ENCODE assay signal across 8 cellular contexts in the genomic region with DNA sequence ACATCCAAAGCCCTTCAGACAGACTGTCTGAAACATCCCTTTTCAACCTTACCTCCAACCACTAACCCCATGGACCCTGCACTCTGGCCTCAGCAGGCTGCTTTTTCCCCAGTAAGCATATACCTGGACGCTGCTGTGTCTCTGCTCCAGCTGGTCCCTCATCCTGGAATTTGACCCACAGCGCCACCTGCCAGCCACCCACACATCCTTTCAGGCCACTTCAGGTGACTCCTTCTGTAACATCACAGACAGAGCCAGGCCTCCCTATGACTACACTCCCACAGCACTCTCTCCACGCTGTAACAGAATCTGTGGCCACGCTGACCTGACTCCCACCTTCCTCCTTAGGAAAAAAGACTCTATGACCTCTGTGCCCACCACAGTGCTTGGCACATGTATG. TPM values are rescaled to one million over a fixed set of nuclear protein-coding genes. Genes with fewer than 3 reads are reported as not detected.
DNase-seq lines count a peak whose midpoint lies in the region; ATAC-seq, FAIRE-seq and TF ChIP-seq lines count a peak whose summit lies in the region.

No MANE protein-coding gene starts in this region.

- H3K27me3 ChIP-seq in GM23248 (replicated peaks; ENCODE audit: insufficient read depth) (no peaks in the 10 kb centered on the region), liver (ENCODE audit: control insufficient read depth in 4 of 4, insufficient read depth in 4 of 4, low read length in 3 of 4) (no peaks in the 10 kb centered on the region), MG63 (no peaks in the 10 kb centered on the region)

- peak overlapping the region; percentile 99 for H3K9ac ChIP-seq in GM23248
- H3K9ac ChIP-seq in liver (ENCODE audit: low read depth in 1 of 2, low read length in 2 of 2) = no peak overlapping the region

- POLR2A ChIA-PET in activated naive CD8-positive, alpha-beta T cell treated with anti-CD3 and anti-CD28 coated beads, Interleukin-2, amount 10 ng/mL, durations not matched to agents 7 days and 5 days (lab: Charles Lee) = interaction anchor here (1.2 to 10.4 kb wide), 3 partner anchors 11 to 62 kb away, joined by 3 to 170 read pairs (median 7); a partner anchor contains a TSS

- peaks cover 65% of the 10 kb centered on the region for H3K4me1 ChIP-seq in GM23248 (ENCODE audit: insufficient read depth)
- peaks cover 14 to 72% (median 69%) of the 10 kb centered on the region in 4 donors for H3K4me1 ChIP-seq in liver (ENCODE audit: control insufficient read depth in 4 of 4, insufficient read depth in 4 of 4, low read length in 3 of 4)

- H3K27ac ChIP-seq in GM23248 (peak overlapping the region; percentile 97), liver (ENCODE audit: low read depth in 1 of 2, low read length in 2 of 2) (no peak overlapping the region)

- peak overlapping the region; percentile 23 for H3K27ac Mint-ChIP-seq in activated naive CD8-positive, alpha-beta T cell treated with anti-CD3 and anti-CD28 coated beads, Interleukin-2, amount 10 ng/mL, durations not matched to agents 7 days and 5 days

- in situ Hi-C loops in GM23248 (cut with MboI) = no loop called here

- H3K27me3 Mint-ChIP-seq in activated naive CD8-positive, alpha-beta T cell treated with anti-CD3 and anti-CD28 coated beads, Interleukin-2, amount 10 ng/mL, durations not matched to agents 7 days and 5 days = no peaks in the 10 kb centered on the region

- H3K36me3 ChIP-seq in GM23248 (ENCODE audit: low read depth) (0 out of 2 replicates have a peak, but pooled peaks cover 11% of the 10 kb centered on the region), liver (ENCODE audit: control insufficient read depth in 4 of 4, insufficient read depth in 3 of 4, low read depth in 1 of 4, low read length in 3 of 4) (peaks cover 0 to 14% (median 5%) of the 10 kb centered on the region in 4 donors), MG63 (peaks cover 58% of the 10 kb centered on the region)

- H3K4me1 Mint-ChIP-seq in activated naive CD8-positive, alpha-beta T cell treated with anti-CD3 and anti-CD28 coated beads, Interleukin-2, amount 10 ng/mL, durations not matched to agents 7 days and 5 days = peaks cover 59% of the 10 kb centered on the region

- H3K4me2 ChIP-seq in GM23248 (ENCODE audit: unreplicated experiment) = peak overlapping the region; percentile 86

- no peak for FAIRE-seq in GM19239 (lab: Jason Lieb, UNC)

- H3K4me3 Mint-ChIP-seq in activated naive CD8-positive, alpha-beta T cell treated with anti-CD3 and anti-CD28 coated beads, Interleukin-2, amount 10 ng/mL, durations not matched to agents 7 days and 5 days = peak overlapping the region; percentile 40

- peaks cover 35% of the 10 kb centered on the region for H3F3A ChIP-seq in GM23248 (ENCODE audit: insufficient read depth)

- peaks cover 43% of the 10 kb centered on the region for H3K36me3 Mint-ChIP-seq in activated naive CD8-positive, alpha-beta T cell treated with anti-CD3 and anti-CD28 coated beads, Interleukin-2, amount 10 ng/mL, durations not matched to agents 7 days and 5 days

- H3K9me2 ChIP-seq in GM23248 (ENCODE audit: insufficient read depth) = no peaks in the 10 kb centered on the region

- peaks cover 90% of the 10 kb centered on the region for H3K79me2 ChIP-seq in GM23248 (ENCODE audit: insufficient read depth)

- no peaks in the 10 kb centered on the region for H3K9me3 Mint-ChIP-seq in activated naive CD8-positive, alpha-beta T cell treated with anti-CD3 and anti-CD28 coated beads, Interleukin-2, amount 10 ng/mL, durations not matched to agents 7 days and 5 days

- TF ChIP-seq CTCF in AG09319 (IDR thresholded peaks at IDR 0.05; ENCODE audit: low read depth, low read length) (peak; percentile 11), liver (IDR thresholded peaks at IDR 0.05; ENCODE audit: low read depth, low read length, missing input control) (no peak)

- WGBS in GM23248 (ENCODE audit: low coverage in 1 of 2, low lambda C conversion rate in 2 of 2, missing lambda C conversion rate in 2 of 2), 2 experiments = 91 to 92% methylated on average over 4 of the region's 4 CpGs
- WGBS in liver = 60% methylated on average over 4 of the region's 4 CpGs

- H3K4me3 ChIP-seq in GM23248 (peak overlapping the region; percentile 78), liver (ENCODE audit: low read depth in 1 of 3, low read length in 3 of 3) (no peak overlapping the region), MG63 (no peak overlapping the region)

- ATAC-seq in activated naive CD8-positive, alpha-beta T cell treated with anti-CD3 and anti-CD28 coated beads, Interleukin-2, amount 10 ng/mL, durations not matched to agents 7 days and 5 days (ENCODE audit: low read depth) = no peak
- no peak for ATAC-seq in GM21786 (IDR thresholded peaks at IDR 0.05; ENCODE audit: unreplicated experiment)

- DNase-seq in AG09319 (ENCODE audit: extremely low read depth, low read depth) = no peak
- no peak for DNase-seq in GM23248
- DNase-seq in activated naive CD8-positive, alpha-beta T cell treated with anti-CD3 and anti-CD28 coated beads, Interleukin-2, amount 10 ng/mL, durations not matched to agents 7 days and 5 days = no peak
- DNase-seq in MG63 = no peak
- DNase-seq in GM19239 (ENCODE audit: insufficient read length, low spot score) = no peak
- no peak for DNase-seq in SKM-1 (lab: John Stamatoyannopoulos, UW; ENCODE audit: unreplicated experiment)

- peak; percentile 24 to 52 for TF ChIP-seq RAD21 in liver (IDR thresholded peaks at IDR 0.05)

- no peaks in the 10 kb centered on the region for H3K9me3 ChIP-seq in GM23248 (ENCODE audit: low read depth)
- no peaks in the 10 kb centered on the region for H3K9me3 ChIP-seq in liver (ENCODE audit: control insufficient read depth in 4 of 4, low read length in 3 of 4)
- H3K9me3 ChIP-seq in MG63 = no peaks in the 10 kb centered on the region

- no peak overlapping the region for H2AFZ ChIP-seq in GM23248

- peaks cover 36% of the 10 kb centered on the region for H4K20me1 ChIP-seq in GM23248 (ENCODE audit: insufficient read depth)

TF ChIP-seq in liver, 16 proteins besides CTCF, POLR2A, EP300 and RAD21:
- TF ChIP-seq SP1 (IDR thresholded peaks at IDR 0.05) = peak; percentile 35
- peak; percentile 44 to 54 for TF ChIP-seq RXRA (IDR thresholded peaks at IDR 0.05)
- TF ChIP-seq, protein P1, sequence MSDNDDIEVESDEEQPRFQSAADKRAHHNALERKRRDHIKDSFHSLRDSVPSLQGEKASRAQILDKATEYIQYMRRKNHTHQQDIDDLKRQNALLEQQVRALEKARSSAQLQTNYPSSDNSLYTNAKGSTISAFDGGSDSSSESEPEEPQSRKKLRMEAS (IDR thresholded peaks at IDR 0.05) = no peak
- no peak for TF ChIP-seq HNF4G (IDR thresholded peaks at IDR 0.05)
- peak; percentile 47 to 79 for TF ChIP-seq EGR1 (IDR thresholded peaks at IDR 0.05; ENCODE audit: low read depth in 2 of 2)
- peak; percentile 47 to 67 for TF ChIP-seq HNF4A (conservative IDR thresholded peaks at IDR 0.05)
- no peak for TF ChIP-seq FOXA1 (IDR thresholded peaks at IDR 0.05)
- TF ChIP-seq, protein P2, sequence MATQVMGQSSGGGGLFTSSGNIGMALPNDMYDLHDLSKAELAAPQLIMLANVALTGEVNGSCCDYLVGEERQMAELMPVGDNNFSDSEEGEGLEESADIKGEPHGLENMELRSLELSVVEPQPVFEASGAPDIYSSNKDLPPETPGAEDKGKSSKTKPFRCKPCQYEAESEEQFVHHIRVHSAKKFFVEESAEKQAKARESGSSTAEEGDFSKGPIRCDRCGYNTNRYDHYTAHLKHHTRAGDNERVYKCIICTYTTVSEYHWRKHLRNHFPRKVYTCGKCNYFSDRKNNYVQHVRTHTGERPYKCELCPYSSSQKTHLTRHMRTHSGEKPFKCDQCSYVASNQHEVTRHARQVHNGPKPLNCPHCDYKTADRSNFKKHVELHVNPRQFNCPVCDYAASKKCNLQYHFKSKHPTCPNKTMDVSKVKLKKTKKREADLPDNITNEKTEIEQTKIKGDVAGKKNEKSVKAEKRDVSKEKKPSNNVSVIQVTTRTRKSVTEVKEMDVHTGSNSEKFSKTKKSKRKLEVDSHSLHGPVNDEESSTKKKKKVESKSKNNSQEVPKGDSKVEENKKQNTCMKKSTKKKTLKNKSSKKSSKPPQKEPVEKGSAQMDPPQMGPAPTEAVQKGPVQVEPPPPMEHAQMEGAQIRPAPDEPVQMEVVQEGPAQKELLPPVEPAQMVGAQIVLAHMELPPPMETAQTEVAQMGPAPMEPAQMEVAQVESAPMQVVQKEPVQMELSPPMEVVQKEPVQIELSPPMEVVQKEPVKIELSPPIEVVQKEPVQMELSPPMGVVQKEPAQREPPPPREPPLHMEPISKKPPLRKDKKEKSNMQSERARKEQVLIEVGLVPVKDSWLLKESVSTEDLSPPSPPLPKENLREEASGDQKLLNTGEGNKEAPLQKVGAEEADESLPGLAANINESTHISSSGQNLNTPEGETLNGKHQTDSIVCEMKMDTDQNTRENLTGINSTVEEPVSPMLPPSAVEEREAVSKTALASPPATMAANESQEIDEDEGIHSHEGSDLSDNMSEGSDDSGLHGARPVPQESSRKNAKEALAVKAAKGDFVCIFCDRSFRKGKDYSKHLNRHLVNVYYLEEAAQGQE (IDR thresholded peaks at IDR 0.05) = no peak
- TF ChIP-seq NR2F2 (IDR thresholded peaks at IDR 0.05) = no peak

RNA-seq across cellular contexts. Expression of a gene that starts 3.4 kb away (rescaled TPM):
- 200 and 209 TPM in 2 replicates for total RNA-seq in GM23248 (2014; rRNA removed; shearing (Covaris generic))
- polyA plus RNA-seq in GM23248 (2016; fragmentation: Nextera tagmentation; extraction: Ambion mirVana) = 180 and 192 TPM in 2 replicates
- total RNA-seq in activated naive CD8-positive, alpha-beta T cell treated with anti-CD3 and anti-CD28 coated beads, Interleukin-2, amount 10 ng/mL, durations not matched to agents 7 days and 5 days = 100 to 1,000 TPM; 177 to 186 TPM
- 100 to 1,000 TPM in 1 of 2 donors, 10 to 100 TPM in 1; 73.6 to 122 TPM for total RNA-seq in liver
- polyA plus RNA-seq in liver = 100 to 1,000 TPM in 1 of 2 donors, 10 to 100 TPM in 1; 73.0 to 125 TPM
- 186 and 189 TPM in 2 replicates for total RNA-seq in MG63 (2014; rRNA removed; shearing (Covaris generic); ENCODE audit: low replicate concordance)

RNA-seq across cellular contexts. Expression of a gene that starts 59.3 kb away (rescaled TPM):
- not detected in 2 replicates for total RNA-seq in GM23248 (2014; rRNA removed; shearing (Covaris generic))
- not detected in 2 replicates for polyA plus RNA-seq in GM23248 (2016; fragmentation: Nextera tagmentation; extraction: Ambion mirVana)
- total RNA-seq in activated naive CD8-positive, alpha-beta T cell treated with anti-CD3 and anti-CD28 coated beads, Interleukin-2, amount 10 ng/mL, durations not matched to agents 7 days and 5 days = not detected
- total RNA-seq in liver = not detected
- polyA plus RNA-seq in liver = not detected
- total RNA-seq in MG63 (2014; rRNA removed; shearing (Covaris generic); ENCODE audit: low replicate concordance) = not detected in 2 replicates
